Comparison of ENCODE assay signal across 26 cellular contexts in the genomic region with DNA sequence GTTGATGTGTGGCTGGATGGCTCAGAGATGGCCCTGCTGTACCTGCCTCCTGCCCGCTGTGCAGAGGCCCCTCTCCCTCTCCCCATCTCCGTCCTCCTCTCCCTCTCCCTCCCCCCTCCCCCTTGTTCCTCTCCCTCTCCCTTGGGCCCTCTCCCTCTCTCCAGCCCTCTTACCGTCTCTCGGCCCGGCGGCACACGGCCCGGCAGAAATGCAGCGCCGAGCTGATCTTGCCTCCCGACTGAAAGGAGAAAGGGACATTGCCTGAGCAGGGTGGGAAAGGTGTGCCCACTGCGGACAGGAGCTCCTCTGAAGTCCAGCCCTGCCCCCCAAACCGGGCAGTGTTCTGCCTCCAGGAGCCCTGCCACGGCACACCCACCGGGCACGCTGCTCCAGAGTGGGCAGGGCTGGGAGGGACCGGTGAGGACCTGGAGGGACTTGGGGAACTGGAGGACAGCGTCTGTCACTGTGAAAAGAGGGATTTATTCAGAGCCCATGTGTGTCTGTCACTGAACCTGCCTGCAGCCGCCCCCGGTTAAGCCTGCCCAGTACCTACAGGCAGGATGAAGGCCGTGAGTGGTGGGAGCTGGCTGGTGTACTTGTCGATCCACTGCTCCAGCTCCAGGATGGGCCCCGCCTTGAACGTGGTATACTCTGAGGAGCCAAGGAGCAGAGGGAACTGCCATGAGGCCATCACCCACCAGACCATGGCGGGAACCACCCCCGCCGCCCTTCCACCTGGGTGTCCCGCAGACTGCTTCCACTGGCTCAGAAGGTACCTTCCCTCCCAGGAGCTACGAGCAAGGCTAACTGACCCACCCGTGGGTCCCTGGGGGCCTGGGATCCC.
"Had no signal": no experiment of that assay in that cellular context is flagged by ENCODE, and none has a peak within 500 bp of the region (broad histone marks: within the 10 kb centered on the region; RNA-seq: fewer than 3 reads in every experiment).

No MANE protein-coding gene starts in this region.

- H3K27ac ChIP-seq: ascending aorta, body of pancreas, SJCRH30 had no signal

- H3K4me3 ChIP-seq: ascending aorta, body of pancreas, SJCRH30 had no signal

- DNase-seq: activated CD4-positive, alpha-beta T cell treated with anti-CD3 and anti-CD28 coated beads for 48 hours; activated CD4-positive, alpha-beta T cell treated with anti-CD3 and anti-CD28 coated beads, Interleukin-2, amount 50 U/mL, for 4 hours; activated CD8-positive, alpha-beta memory T cell treated with anti-CD3 and anti-CD28 coated beads, Interleukin-2, amount 50 U/mL, for 48 hours; activated CD8-positive, alpha-beta T cell treated with anti-CD3 and anti-CD28 coated beads, Interleukin-2, amount 10 ng/mL, durations not matched to agents 7 days and 5 days; activated effector memory CD4-positive, alpha-beta T cell treated with Interleukin-2 at 50 U/mL for 16 hours; activated naive CD4-positive, alpha-beta T cell; activated T-cell treated with anti-CD3 and anti-CD28 coated beads, Interleukin-2, amount 50 U/mL, for 24 hours; amniotic stem cell; body of pancreas; Kasumi-1; KBM-7; NCI-H1105; NCI-H1436; NCI-H1694 treated with DMSO at 0.1 percent for 48 hours; NCI-H2029 treated with DMSO at 0.1 percent for 48 hours; NCI-H345; NCI-H510A; NCI-H526 treated with DMSO at 0.1 percent for 48 hours; NCI-H82; SJCRH30; SK-N-SH; T-helper 1 cell had no signal

- H3K4me1 ChIP-seq: ascending aorta, SJCRH30 had no signal

- H3K27me3 ChIP-seq: ascending aorta, body of pancreas, SJCRH30 had no signal

- ATAC-seq: activated CD4-positive, CD25-positive, alpha-beta regulatory T cell treated with anti-CD3 and anti-CD28 coated beads, Interleukin-2, amount 50 U/mL, for 24 hours; activated CD8-positive, alpha-beta T cell treated with anti-CD3 and anti-CD28 coated beads, Interleukin-2, amount 10 ng/mL, durations not matched to agents 7 days and 5 days; body of pancreas; Right ventricle myocardium inferior had no signal

- FAIRE-seq: bronchial epithelial cell had no signal

- H3K36me3 ChIP-seq: SJCRH30 had no signal

- H3K4me2 ChIP-seq: SK-N-SH had no signal

- H3K9ac ChIP-seq: SK-N-SH had no signal

- H3K9me3 ChIP-seq: ascending aorta, body of pancreas, SJCRH30, SK-N-SH had no signal

- H3K9me2 ChIP-seq: SK-N-SH had no signal
